Comparison of ENCODE assay signal across 11 cellular contexts in the genomic region with DNA sequence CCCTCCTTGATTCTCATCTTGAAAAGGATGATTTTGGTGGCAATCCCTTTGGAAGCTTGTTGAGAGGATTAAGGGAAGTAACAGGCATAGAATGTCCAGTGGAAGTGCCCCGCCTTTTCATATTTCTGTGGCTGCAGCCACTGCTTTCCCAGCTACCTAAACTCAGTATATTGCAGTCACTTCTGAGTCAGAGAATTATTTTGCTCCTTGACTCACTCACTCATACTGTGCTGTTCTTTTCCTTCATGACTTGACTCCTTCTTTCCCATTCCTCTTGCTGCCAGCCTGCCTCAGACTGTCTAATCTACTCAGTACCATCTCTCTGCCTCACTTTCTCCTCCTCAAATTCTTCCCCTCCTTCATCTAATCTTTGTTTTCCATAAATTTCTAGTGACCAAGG. TPM values are rescaled to one million over a fixed set of nuclear protein-coding genes. Genes with fewer than 3 reads are reported as not detected.
DNase-seq lines count a peak whose midpoint lies in the region; ATAC-seq and TF ChIP-seq lines count a peak whose summit lies in the region.
"Had no signal": no experiment of that assay in that cellular context is flagged by ENCODE, and none has a peak within 500 bp of the region (broad histone marks: within the 10 kb centered on the region; RNA-seq: fewer than 3 reads in every experiment).

No MANE protein-coding gene starts in this region.

- H3K27ac ChIP-seq in SJSA1 (peak overlapping the region; percentile 43), smooth muscle cell (ENCODE audit: low read depth) (peak overlapping the region; percentile 52)

- no peaks in the 10 kb centered on the region for H3K27me3 ChIP-seq in SJSA1 (replicated peaks)
- H3K27me3 ChIP-seq in smooth muscle cell (ENCODE audit: low read depth) = no peaks in the 10 kb centered on the region

- H3K9me3 ChIP-seq in SJSA1 (replicated peaks) = no peaks in the 10 kb centered on the region
- no peaks in the 10 kb centered on the region for H3K9me3 ChIP-seq in smooth muscle cell (replicated peaks; ENCODE audit: low read depth)

- 88% methylated on average over 1 of the region's 1 CpG for WGBS in smooth muscle cell (ENCODE audit: low lambda C conversion rate)

- H3K27me3 Mint-ChIP-seq in activated CD4-positive, alpha-beta T cell treated with anti-CD3 and anti-CD28 coated beads, Interleukin-2, amount 10 ng/mL, durations not matched to agents 7 days and 5 days = no peaks in the 10 kb centered on the region

- H4K20me1 ChIP-seq in smooth muscle cell (ENCODE audit: low read depth) = no peaks in the 10 kb centered on the region

- H3K4me3 Mint-ChIP-seq in activated CD4-positive, alpha-beta T cell treated with anti-CD3 and anti-CD28 coated beads, Interleukin-2, amount 10 ng/mL, durations not matched to agents 7 days and 5 days = no peak overlapping the region

- ATAC-seq in HG03571 (IDR thresholded peaks at IDR 0.05; ENCODE audit: unreplicated experiment) = no peak

- H3K9me3 Mint-ChIP-seq in activated CD4-positive, alpha-beta T cell treated with anti-CD3 and anti-CD28 coated beads, Interleukin-2, amount 10 ng/mL, durations not matched to agents 7 days and 5 days = no peaks in the 10 kb centered on the region

- no peaks in the 10 kb centered on the region for H3F3A ChIP-seq in smooth muscle cell (ENCODE audit: low read depth)

- TF ChIP-seq CTCF in fibroblast of mammary gland (conservative IDR thresholded peaks at IDR 0.05; ENCODE audit: control insufficient read depth, insufficient read depth, low read depth, low read length) (no peak), smooth muscle cell (IDR thresholded peaks at IDR 0.05; ENCODE audit: borderline replicate concordance, insufficient read depth, poor library complexity, severe bottlenecking) (no peak)

- no peak for DNase-seq in activated CD4-positive, alpha-beta T cell treated with anti-CD3 and anti-CD28 coated beads, Interleukin-2, amount 10 ng/mL, durations not matched to agents 7 days and 5 days
- no peak for DNase-seq in activated CD4-positive, alpha-beta T cell treated with anti-CD3 and anti-CD28 coated beads, Interleukin-2, amount 50 U/mL, for 4 hours
- peak in 1 of 2 experiments; percentile 40 for DNase-seq in SJSA1 (ENCODE audit: low read depth in 1 of 2, low spot score in 2 of 2)
- peak; percentile 83 for DNase-seq in fibroblast of mammary gland (ENCODE audit: low read depth)
- no peak for DNase-seq in smooth muscle cell (lab: John Stamatoyannopoulos, UW; ENCODE audit: unreplicated experiment)
- no peak for DNase-seq in retina
- no peak for DNase-seq in NCI-H524 (lab: John Stamatoyannopoulos, UW)
- DNase-seq: anterior cingulate cortex, foreskin melanocyte, NCI-H2029 treated with DMSO at 0.1 percent for 48 hours had no signal

- H3K27ac Mint-ChIP-seq in activated CD4-positive, alpha-beta T cell treated with anti-CD3 and anti-CD28 coated beads, Interleukin-2, amount 10 ng/mL, durations not matched to agents 7 days and 5 days = peak overlapping the region; percentile 50

- no peaks in the 10 kb centered on the region for H3K36me3 ChIP-seq in SJSA1
- no peaks in the 10 kb centered on the region for H3K36me3 ChIP-seq in smooth muscle cell (ENCODE audit: low read depth)

- POLR2A ChIA-PET in activated CD4-positive, alpha-beta T cell treated with anti-CD3 and anti-CD28 coated beads, Interleukin-2, amount 10 ng/mL, durations not matched to agents 7 days and 5 days (lab: Charles Lee) = no interaction called here

- H3K79me2 ChIP-seq in smooth muscle cell (ENCODE audit: low read depth) = no peaks in the 10 kb centered on the region

- no peak overlapping the region for H3K9ac ChIP-seq in smooth muscle cell (ENCODE audit: low read depth)

- H3K4me1 ChIP-seq in SJSA1 (replicated peaks) = peaks cover 6% of the 10 kb centered on the region
- H3K4me1 ChIP-seq in smooth muscle cell (ENCODE audit: low read depth) = no peaks in the 10 kb centered on the region

- 0 out of 2 replicates have a peak overlapping the region, but pooled peaks have one; percentile 0 for H3K4me3 ChIP-seq in SJSA1
- H3K4me3 ChIP-seq in fibroblast of mammary gland (ENCODE audit: control insufficient read depth, low read depth, low read length) = no peak overlapping the region
- H3K4me3 ChIP-seq in smooth muscle cell = no peak overlapping the region

- no peaks in the 10 kb centered on the region for H3K36me3 Mint-ChIP-seq in activated CD4-positive, alpha-beta T cell treated with anti-CD3 and anti-CD28 coated beads, Interleukin-2, amount 10 ng/mL, durations not matched to agents 7 days and 5 days (ENCODE audit: low read depth)

- peaks cover 13% of the 10 kb centered on the region for H3K4me1 Mint-ChIP-seq in activated CD4-positive, alpha-beta T cell treated with anti-CD3 and anti-CD28 coated beads, Interleukin-2, amount 10 ng/mL, durations not matched to agents 7 days and 5 days

- CTCF ChIA-PET in activated CD4-positive, alpha-beta T cell treated with anti-CD3 and anti-CD28 coated beads, Interleukin-2, amount 10 ng/mL, durations not matched to agents 7 days and 5 days (lab: Charles Lee) = interaction anchor here (1.4 kb wide), 1 partner anchor 17 kb away, joined by 5 read pairs; no protein-coding TSS in a partner anchor

- H3K4me2 ChIP-seq in smooth muscle cell = peak overlapping the region; percentile 46

- H2AFZ ChIP-seq in smooth muscle cell (ENCODE audit: low read depth) = no peak overlapping the region

RNA-seq across cellular contexts. Expression of a gene that starts 26.5 kb away (rescaled TPM):
- total RNA-seq in activated CD4-positive, alpha-beta T cell treated with anti-CD3 and anti-CD28 coated beads, Interleukin-2, amount 10 ng/mL, durations not matched to agents 7 days and 5 days = 10 to 100 TPM; 61.6 to 63.8 TPM
- 229 and 497 TPM in 2 replicates for total RNA-seq in SJSA1 (2014; rRNA removed; shearing (Covaris generic))
- 49.8 and 387 TPM in 2 replicates for total RNA-seq in smooth muscle cell
- 19.8 and 23.9 TPM in 2 replicates for polyA plus RNA-seq in smooth muscle cell
